ENCODE assay signal across 9 cellular contexts in genomic region chr6:116561377-116562018, GRCh38. TPM values are rescaled to one million over a fixed set of nuclear protein-coding genes. Genes with fewer than 3 reads are reported as not detected.
DNase-seq lines count a peak whose midpoint lies in the region; ATAC-seq and TF ChIP-seq lines count a peak whose summit lies in the region.
"Had no signal": no experiment of that assay in that cellular context is flagged by ENCODE, and none has a peak within 500 bp of the region (broad histone marks: within the 10 kb centered on the region; RNA-seq: fewer than 3 reads in every experiment).

No MANE protein-coding gene starts in this region.

- TF ChIP-seq POLR2A in gastrocnemius medialis (IDR thresholded peaks at IDR 0.05), result no peak

- H3K4me3 Mint-ChIP-seq in GM23338, result peak overlapping the region; percentile 37; the same call in 2 of the 3 replicates
- H3K4me3 Mint-ChIP-seq: activated naive CD4-positive, alpha-beta T cell treated with anti-CD3 and anti-CD28 coated beads, Interleukin-2, amount 50 U/mL, for 24 hours had no signal

- no peaks in the 10 kb centered on the region for H3K9me3 Mint-ChIP-seq in GM23338
- H3K9me3 Mint-ChIP-seq: activated naive CD4-positive, alpha-beta T cell treated with anti-CD3 and anti-CD28 coated beads, Interleukin-2, amount 50 U/mL, for 24 hours had no signal

- ATAC-seq in GM23338, result peak; percentile 72
- peak; percentile 64 to 80 for ATAC-seq in gastrocnemius medialis
- ATAC-seq in HG02970 (IDR thresholded peaks at IDR 0.05; ENCODE audit: low FRiP score, unreplicated experiment), result no peak

- H3K27ac ChIP-seq in GM23338 (ENCODE audit: low read depth), result no peak overlapping the region
- H3K27ac ChIP-seq in ascending aorta, result no peak overlapping the region
- no peak overlapping the region for H3K27ac ChIP-seq in hepatocyte
- peak overlapping the region in 2 of 4 donors; percentile 50 to 55 for H3K27ac ChIP-seq in gastrocnemius medialis

- in situ Hi-C loops in gastrocnemius medialis (cut with MboI; ENCODE audit: low sequenced_read_pairs in 4 of 4), result loop anchor here in 1 of 4 donors (10.0 kb wide), 1 partner anchor 277 kb away; no protein-coding TSS in a partner anchor

- intact Hi-C loops in ascending aorta (cut with DNase I) (loop anchor here (1.0 to 5.0 kb wide), 3 partner anchors 25 to 344 kb away; no protein-coding TSS in a partner anchor), gastrocnemius medialis (cut with DNase I; ENCODE audit: low total_unique reads) (loop anchor here (1.0 to 5.0 kb wide), 2 partner anchors 25 to 344 kb away; no protein-coding TSS in a partner anchor)

- H4K20me1 ChIP-seq in GM23338 (replicated peaks; ENCODE audit: insufficient read depth), result no peaks in the 10 kb centered on the region
- no peaks in the 10 kb centered on the region for H4K20me1 ChIP-seq in hepatocyte (ENCODE audit: insufficient read depth, poor library complexity, severe bottlenecking)

- peaks cover 4% of the 10 kb centered on the region; the same call in 2 of the 3 replicates for H3K4me1 Mint-ChIP-seq in GM23338

- no peaks in the 10 kb centered on the region for H3F3A ChIP-seq in GM23338 (replicated peaks; ENCODE audit: low read depth)

- H3K4me1 ChIP-seq in GM23338 (ENCODE audit: insufficient read depth), result no peaks in the 10 kb centered on the region
- no peaks in the 10 kb centered on the region for H3K4me1 ChIP-seq in ascending aorta
- H3K4me1 ChIP-seq in hepatocyte (ENCODE audit: insufficient read depth), result peaks cover 7% of the 10 kb centered on the region
- H3K4me1 ChIP-seq in gastrocnemius medialis, result peaks cover 0 to 23% of the 10 kb centered on the region in 2 donors

- H3K27me3 Mint-ChIP-seq in GM23338 (ENCODE audit: insufficient read depth, low read depth, poor library complexity), result no peaks in the 10 kb centered on the region

- H3K36me3 Mint-ChIP-seq in GM23338 (ENCODE audit: low read depth), result no peaks in the 10 kb centered on the region
- H3K36me3 Mint-ChIP-seq: activated naive CD4-positive, alpha-beta T cell treated with anti-CD3 and anti-CD28 coated beads, Interleukin-2, amount 50 U/mL, for 24 hours had no signal

- H2AFZ ChIP-seq in GM23338, result peak overlapping the region; percentile 4; the same call in 1 of the 2 replicates
- peak overlapping the region; percentile 12 for H2AFZ ChIP-seq in hepatocyte

- DNase-seq in DMS153 (lab: John Stamatoyannopoulos, UW), result peak; percentile 29
- DNase-seq in GM23338 (ENCODE audit: low spot score), result peak; percentile 74
- DNase-seq in NAMALWA (ENCODE audit: low spot score), result peak; percentile 82
- peak; percentile 11 to 59 (median 44) for DNase-seq in T-helper 1 cell
- DNase-seq in ascending aorta (ENCODE audit: low spot score in 2 of 2), result peak; percentile 31 to 88
- peak; percentile 81 for DNase-seq in hepatocyte (ENCODE audit: low spot score)
- DNase-seq in gastrocnemius medialis, result peak; percentile 32 to 54

- H3K9me3 ChIP-seq in ascending aorta, result no peaks in the 10 kb centered on the region
- no peaks in the 10 kb centered on the region for H3K9me3 ChIP-seq in hepatocyte (ENCODE audit: low read depth)
- no peaks in the 10 kb centered on the region for H3K9me3 ChIP-seq in gastrocnemius medialis

- H3K4me2 ChIP-seq in GM23338 (no peak overlapping the region), hepatocyte (no peak overlapping the region)

- H3K27me3 ChIP-seq in GM23338 (ENCODE audit: insufficient read depth) (no peaks in the 10 kb centered on the region), ascending aorta (no peaks in the 10 kb centered on the region), hepatocyte (no peaks in the 10 kb centered on the region), gastrocnemius medialis (no peaks in the 10 kb centered on the region)

- peak; percentile 93 to 97 for TF ChIP-seq CTCF in GM23338 (conservative IDR thresholded peaks at IDR 0.05; ENCODE audit: low read depth in 2 of 2)
- peak; percentile 75 to 91 (median 89) for TF ChIP-seq CTCF in ascending aorta (IDR thresholded peaks at IDR 0.05)
- TF ChIP-seq CTCF in hepatocyte (IDR thresholded peaks at IDR 0.05; ENCODE audit: poor library complexity), result peak; percentile 94
- TF ChIP-seq CTCF in gastrocnemius medialis (IDR thresholded peaks at IDR 0.05 in 4 of 5, conservative IDR thresholded peaks at IDR 0.05 in 1 of 5), result peak; percentile 71 to 94 (median 85)

- H3K4me3 ChIP-seq in GM23338, result no peak overlapping the region
- peak overlapping the region in 1 of 2 donors; percentile 43 for H3K4me3 ChIP-seq in ascending aorta
- no peak overlapping the region for H3K4me3 ChIP-seq in hepatocyte
- peak overlapping the region; percentile 31 to 51 (median 38) for H3K4me3 ChIP-seq in gastrocnemius medialis

- H3K36me3 ChIP-seq in GM23338 (ENCODE audit: insufficient read depth), result no peaks in the 10 kb centered on the region
- no peaks in the 10 kb centered on the region for H3K36me3 ChIP-seq in ascending aorta
- no peaks in the 10 kb centered on the region for H3K36me3 ChIP-seq in hepatocyte (replicated peaks; ENCODE audit: insufficient read depth, low read depth)
- H3K36me3 ChIP-seq in gastrocnemius medialis, result no peaks in the 10 kb centered on the region

- WGBS in hepatocyte (ENCODE audit: low lambda C conversion rate, missing lambda C conversion rate), result 44% methylated on average over 9 of the region's 9 CpGs

- H3K79me2 ChIP-seq in GM23338 (replicated peaks; ENCODE audit: insufficient read depth) (no peaks in the 10 kb centered on the region), hepatocyte (no peaks in the 10 kb centered on the region)

- peak overlapping the region; percentile 34; the same call in 1 of the 2 replicates for H3K27ac Mint-ChIP-seq in GM23338
- H3K27ac Mint-ChIP-seq: activated naive CD4-positive, alpha-beta T cell treated with anti-CD3 and anti-CD28 coated beads, Interleukin-2, amount 50 U/mL, for 24 hours had no signal

- H3K9me2 ChIP-seq in GM23338 (ENCODE audit: insufficient read depth) (no peaks in the 10 kb centered on the region), hepatocyte (replicated peaks; ENCODE audit: insufficient read depth) (no peaks in the 10 kb centered on the region)

TF ChIP-seq in GM23338, 12 proteins besides CTCF, POLR2A, EP300 and RAD21 (continues in another document):
- no peak for TF ChIP-seq ZNF331 (CRISPR knock-in tag; IDR thresholded peaks at IDR 0.05; ENCODE audit: low read depth)
- TF ChIP-seq, protein P1, sequence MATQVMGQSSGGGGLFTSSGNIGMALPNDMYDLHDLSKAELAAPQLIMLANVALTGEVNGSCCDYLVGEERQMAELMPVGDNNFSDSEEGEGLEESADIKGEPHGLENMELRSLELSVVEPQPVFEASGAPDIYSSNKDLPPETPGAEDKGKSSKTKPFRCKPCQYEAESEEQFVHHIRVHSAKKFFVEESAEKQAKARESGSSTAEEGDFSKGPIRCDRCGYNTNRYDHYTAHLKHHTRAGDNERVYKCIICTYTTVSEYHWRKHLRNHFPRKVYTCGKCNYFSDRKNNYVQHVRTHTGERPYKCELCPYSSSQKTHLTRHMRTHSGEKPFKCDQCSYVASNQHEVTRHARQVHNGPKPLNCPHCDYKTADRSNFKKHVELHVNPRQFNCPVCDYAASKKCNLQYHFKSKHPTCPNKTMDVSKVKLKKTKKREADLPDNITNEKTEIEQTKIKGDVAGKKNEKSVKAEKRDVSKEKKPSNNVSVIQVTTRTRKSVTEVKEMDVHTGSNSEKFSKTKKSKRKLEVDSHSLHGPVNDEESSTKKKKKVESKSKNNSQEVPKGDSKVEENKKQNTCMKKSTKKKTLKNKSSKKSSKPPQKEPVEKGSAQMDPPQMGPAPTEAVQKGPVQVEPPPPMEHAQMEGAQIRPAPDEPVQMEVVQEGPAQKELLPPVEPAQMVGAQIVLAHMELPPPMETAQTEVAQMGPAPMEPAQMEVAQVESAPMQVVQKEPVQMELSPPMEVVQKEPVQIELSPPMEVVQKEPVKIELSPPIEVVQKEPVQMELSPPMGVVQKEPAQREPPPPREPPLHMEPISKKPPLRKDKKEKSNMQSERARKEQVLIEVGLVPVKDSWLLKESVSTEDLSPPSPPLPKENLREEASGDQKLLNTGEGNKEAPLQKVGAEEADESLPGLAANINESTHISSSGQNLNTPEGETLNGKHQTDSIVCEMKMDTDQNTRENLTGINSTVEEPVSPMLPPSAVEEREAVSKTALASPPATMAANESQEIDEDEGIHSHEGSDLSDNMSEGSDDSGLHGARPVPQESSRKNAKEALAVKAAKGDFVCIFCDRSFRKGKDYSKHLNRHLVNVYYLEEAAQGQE (IDR thresholded peaks at IDR 0.05; ENCODE audit: unreplicated experiment), result no peak
- no peak for TF ChIP-seq POLR2AphosphoS5 (IDR thresholded peaks at IDR 0.05; ENCODE audit: low read depth)

RNA-seq across cellular contexts. Expression of gene CALHM4, which starts 7.9 kb away (rescaled TPM):
- not detected in 2 replicates for total RNA-seq in GM23338 (2014; rRNA removed; shearing (Covaris generic))
- polyA plus RNA-seq in GM23338 (2016; fragmentation: Nextera tagmentation; extraction: Ambion mirVana) (not detected in 2 replicates), hepatocyte (not detected in 2 replicates)
- total RNA-seq in ascending aorta (not detected), hepatocyte (not detected in 2 replicates), gastrocnemius medialis (not detected)

RNA-seq across cellular contexts. Expression of gene RWDD1, which starts 9.8 kb away (rescaled TPM):
- total RNA-seq in GM23338 (2014; rRNA removed; shearing (Covaris generic)), result 20.2 and 24.0 TPM in 2 replicates
- polyA plus RNA-seq in GM23338 (2016; fragmentation: Nextera tagmentation; extraction: Ambion mirVana), result 171 TPM in 2 replicates
- total RNA-seq in ascending aorta, result 11.0 TPM
- 41.0 and 54.1 TPM in 2 replicates for total RNA-seq in hepatocyte
- polyA plus RNA-seq in hepatocyte, result 43.3 and 48.8 TPM in 2 replicates
- 10 to 100 TPM; 42.1 to 63.8 (median 51.2) TPM for total RNA-seq in gastrocnemius medialis

RNA-seq across cellular contexts. Expression of gene TRAPPC3L, which starts 16.0 kb away (rescaled TPM):
- not detected in 2 replicates for total RNA-seq in GM23338 (2014; rRNA removed; shearing (Covaris generic))
- polyA plus RNA-seq in GM23338 (2016; fragmentation: Nextera tagmentation; extraction: Ambion mirVana), result not detected in 2 replicates
- total RNA-seq in ascending aorta, result not detected
- total RNA-seq in hepatocyte, result 0.40 TPM in 1 of 2 replicates, not detected in the other
- 1.2 TPM in 1 of 2 replicates, not detected in the other for polyA plus RNA-seq in hepatocyte
- not detected for total RNA-seq in gastrocnemius medialis

RNA-seq across cellular contexts. Expression of gene CALHM5, which starts 50.1 kb away (rescaled TPM):
- 0.10 and 0.16 TPM in 2 replicates for total RNA-seq in GM23338 (2014; rRNA removed; shearing (Covaris generic))
- polyA plus RNA-seq in GM23338 (2016; fragmentation: Nextera tagmentation; extraction: Ambion mirVana) (0.02 and 0.03 TPM in 2 replicates), hepatocyte (0.46 and 0.62 TPM in 2 replicates)
- total RNA-seq in ascending aorta (3.4 TPM), hepatocyte (1.2 and 1.7 TPM in 2 replicates), gastrocnemius medialis (1 to 10 TPM in 1 of 4 donors, under 1 TPM in 3; 0.56 to 1.5 (median 0.82) TPM)

RNA-seq across cellular contexts. Expression of gene RSPH4A, which starts 54.8 kb away (rescaled TPM):
- 0.08 and 0.52 TPM in 2 replicates for total RNA-seq in GM23338 (2014; rRNA removed; shearing (Covaris generic))
- polyA plus RNA-seq in GM23338 (2016; fragmentation: Nextera tagmentation; extraction: Ambion mirVana) (0.54 and 1.0 TPM in 2 replicates), hepatocyte (0.43 and 0.46 TPM in 2 replicates)
- total RNA-seq in ascending aorta (17.9 TPM), hepatocyte (0.12 and 0.83 TPM in 2 replicates), gastrocnemius medialis (1 to 10 TPM in 1 of 4 donors, under 1 TPM in 2, not detected in 1; 0.16 to 2.8 (median 0.56) TPM)

Comparison
In these comparisons a context has a peak if more than half of its experiments do, and no peak if none do; other contexts are left out.
1. DNase-seq: peak in every context shown above with its lines; median percentile 82 in NAMALWA; 81 in hepatocyte; 74 in GM23338; 60 in ascending aorta; 44 in T-helper 1 cell; 43 in gastrocnemius medialis; 29 in DMS153.
2. H3K4me3 ChIP-seq: peak in gastrocnemius medialis (4 of 4); none in GM23338 (single experiment) and hepatocyte (single experiment).
3. Peak in every context shown above with its lines, with median percentiles within 50 percentile points of each other: CTCF ChIP-seq.